In the genomic region with DNA sequence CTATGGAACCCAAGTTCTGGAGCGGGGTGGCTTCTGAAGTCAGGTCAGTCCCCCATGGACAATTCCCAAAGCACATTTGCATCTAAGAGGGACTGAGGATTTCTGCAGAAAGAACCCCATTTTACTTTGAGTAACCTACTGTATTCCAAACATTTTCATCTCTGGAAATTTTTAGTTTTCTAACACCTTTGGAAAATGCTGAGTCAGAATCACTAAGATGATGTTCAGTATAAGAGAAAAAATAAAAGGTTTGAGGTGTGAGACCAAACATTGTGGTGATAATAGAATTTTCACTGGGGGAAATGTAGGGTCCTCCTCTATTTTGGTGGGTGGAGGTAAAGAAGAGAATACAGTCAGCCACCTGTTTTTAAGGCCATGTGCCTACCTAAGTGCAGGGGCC, we compare ENCODE assay signal across 2 cellular contexts.
TF ChIP-seq lines count a peak whose summit lies in the region.

No MANE protein-coding gene starts in this region.

TF ChIP-seq in IMR-90, 13 proteins besides CTCF, POLR2A, EP300 and RAD21:
- TF ChIP-seq, protein P1, sequence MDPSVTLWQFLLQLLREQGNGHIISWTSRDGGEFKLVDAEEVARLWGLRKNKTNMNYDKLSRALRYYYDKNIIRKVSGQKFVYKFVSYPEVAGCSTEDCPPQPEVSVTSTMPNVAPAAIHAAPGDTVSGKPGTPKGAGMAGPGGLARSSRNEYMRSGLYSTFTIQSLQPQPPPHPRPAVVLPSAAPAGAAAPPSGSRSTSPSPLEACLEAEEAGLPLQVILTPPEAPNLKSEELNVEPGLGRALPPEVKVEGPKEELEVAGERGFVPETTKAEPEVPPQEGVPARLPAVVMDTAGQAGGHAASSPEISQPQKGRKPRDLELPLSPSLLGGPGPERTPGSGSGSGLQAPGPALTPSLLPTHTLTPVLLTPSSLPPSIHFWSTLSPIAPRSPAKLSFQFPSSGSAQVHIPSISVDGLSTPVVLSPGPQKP (IDR thresholded peaks at IDR 0.05; ENCODE audit: borderline replicate concordance, low read depth, low read length) = no peak
- peak; percentile 75 for TF ChIP-seq MAFK (IDR thresholded peaks at IDR 0.05; ENCODE audit: low read depth, low read length)

TF ChIP-seq in K562, 482 proteins besides CTCF, POLR2A, EP300 and RAD21:
- TF ChIP-seq ZNF316 (IDR thresholded peaks at IDR 0.05) (peak; percentile 83), MAFF (IDR thresholded peaks at IDR 0.05; ENCODE audit: low read length) (peak; percentile 68; the same call in 1 of the 2 replicates), HDAC6 (IDR thresholded peaks at IDR 0.05; ENCODE audit: low read depth, low read length) (no peak), C11orf30 (IDR thresholded peaks at IDR 0.05; ENCODE audit: low read depth) (peak; percentile 69), MAFG (tag; conservative IDR thresholded peaks at IDR 0.05) (peak; percentile 73), MAFK (IDR thresholded peaks at IDR 0.05; ENCODE audit: low read length) (peak; percentile 66), NFE2 (IDR thresholded peaks at IDR 0.05; ENCODE audit: low read depth) (peak; percentile 25; the same call in 1 of the 2 replicates)
- TF ChIP-seq, protein P2, sequence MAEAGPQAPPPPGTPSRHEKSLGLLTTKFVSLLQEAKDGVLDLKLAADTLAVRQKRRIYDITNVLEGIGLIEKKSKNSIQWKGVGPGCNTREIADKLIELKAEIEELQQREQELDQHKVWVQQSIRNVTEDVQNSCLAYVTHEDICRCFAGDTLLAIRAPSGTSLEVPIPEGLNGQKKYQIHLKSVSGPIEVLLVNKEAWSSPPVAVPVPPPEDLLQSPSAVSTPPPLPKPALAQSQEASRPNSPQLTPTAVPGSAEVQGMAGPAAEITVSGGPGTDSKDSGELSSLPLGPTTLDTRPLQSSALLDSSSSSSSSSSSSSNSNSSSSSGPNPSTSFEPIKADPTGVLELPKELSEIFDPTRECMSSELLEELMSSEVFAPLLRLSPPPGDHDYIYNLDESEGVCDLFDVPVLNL (CRISPR knock-in tag; IDR thresholded peaks at IDR 0.05; ENCODE audit: low read depth) = no peak
